9 cellular contexts compared by ENCODE assay signal in genomic region chr3:31544634-31545033, GRCh38. TPM values are rescaled to one million over a fixed set of nuclear protein-coding genes. Genes with fewer than 3 reads are reported as not detected.
A peak's percentile ranks its signal among the peaks of the same experiment; 100 is the strongest.
DNase-seq lines count a peak whose midpoint lies in the region; ATAC-seq and TF ChIP-seq lines count a peak whose summit lies in the region.
"Had no signal": no experiment of that assay in that cellular context is flagged by ENCODE, and none has a peak within 500 bp of the region (broad histone marks: within the 10 kb centered on the region; RNA-seq: fewer than 3 reads in every experiment).

No MANE protein-coding gene starts in this region.

- H2BK12ac ChIP-seq in mesenchymal stem cell (ENCODE audit: low read length in 2 of 2): no peak overlapping the region

- no peaks in the 10 kb centered on the region for H3K9me3 Mint-ChIP-seq in chondrocyte (ENCODE audit: low read depth)

- H4K8ac ChIP-seq in mesenchymal stem cell (ENCODE audit: low read length): no peak overlapping the region

- H3K14ac ChIP-seq in mesenchymal stem cell (ENCODE audit: low read length in 2 of 2): no peak overlapping the region

- H2AK5ac ChIP-seq in mesenchymal stem cell (ENCODE audit: low read length, severe bottlenecking): no peak overlapping the region

- H3K23ac ChIP-seq in mesenchymal stem cell (ENCODE audit: low read length in 2 of 2): no peak overlapping the region

- no peak overlapping the region for H3K4ac ChIP-seq in mesenchymal stem cell (ENCODE audit: low read depth in 1 of 2, low read length in 2 of 2)

- peak overlapping the region; percentile 79 for H3K9ac ChIP-seq in mesenchymal stem cell (ENCODE audit: low read length)

- H3K9me3 ChIP-seq in HEK293 (ENCODE audit: control insufficient read depth, insufficient read depth, low read depth, low read length): no peaks in the 10 kb centered on the region
- H3K9me3 ChIP-seq in mesenchymal stem cell (ENCODE audit: control insufficient read depth, low read length): no peaks in the 10 kb centered on the region

- peak overlapping the region; percentile 39 for H3K27ac Mint-ChIP-seq in chondrocyte (ENCODE audit: unreplicated experiment)

- no peaks in the 10 kb centered on the region for H3K36me3 Mint-ChIP-seq in chondrocyte (ENCODE audit: low read depth)

- ATAC-seq in GM21526 (IDR thresholded peaks at IDR 0.05; ENCODE audit: low FRiP score, unreplicated experiment) (no peak), HG03108 (IDR thresholded peaks at IDR 0.05; ENCODE audit: unreplicated experiment) (no peak)

- H2BK15ac ChIP-seq in mesenchymal stem cell (ENCODE audit: low read depth, poor library complexity, severe bottlenecking): no peak overlapping the region

- no peak overlapping the region for H2BK120ac ChIP-seq in mesenchymal stem cell (ENCODE audit: low read depth, low read length)

- peaks cover 50% of the 10 kb centered on the region for H3K4me1 Mint-ChIP-seq in chondrocyte (ENCODE audit: low read depth)

- H4K91ac ChIP-seq in mesenchymal stem cell (ENCODE audit: low read length): no peak overlapping the region

- TF ChIP-seq CTCF in AG10803 (conservative IDR thresholded peaks at IDR 0.05; ENCODE audit: low read length): no peak
- no peak for TF ChIP-seq CTCF in HEK293 (tag by site-specific recombination; IDR thresholded peaks at IDR 0.05)
- TF ChIP-seq CTCF in chondrocyte (IDR thresholded peaks at IDR 0.05): no peak

- no peak overlapping the region for H3K4me3 Mint-ChIP-seq in chondrocyte (ENCODE audit: unreplicated experiment)

- no peak overlapping the region for H3K18ac ChIP-seq in mesenchymal stem cell (ENCODE audit: low read depth in 1 of 2, low read length in 2 of 2)

- H3K36me3 ChIP-seq in HEK293 (ENCODE audit: control insufficient read depth in 2 of 2, insufficient read depth in 1 of 2, low read length in 2 of 2) (no peaks in the 10 kb centered on the region), mesenchymal stem cell (ENCODE audit: control insufficient read depth in 1 of 2, insufficient read depth in 2 of 2, low read depth in 1 of 2, low read length in 2 of 2) (peaks cover 0 to 6% of the 10 kb centered on the region in 2 experiments)

- CTCF ChIA-PET in HEK293 (lab: Yijun Ruan, JAX): interaction anchor here (1.9 kb wide), 1 partner anchor 21 kb away, joined by 3 read pairs; no protein-coding TSS in a partner anchor

- H3K79me1 ChIP-seq in mesenchymal stem cell (replicated peaks; ENCODE audit: low read length, poor library complexity, severe bottlenecking): peaks cover 1% of the 10 kb centered on the region

- H3K4me1 ChIP-seq in HEK293 (ENCODE audit: control insufficient read depth, insufficient read depth, low read length) (peaks cover 9% of the 10 kb centered on the region), mesenchymal stem cell (ENCODE audit: control insufficient read depth, insufficient read depth, low read depth, low read length) (no peaks in the 10 kb centered on the region)

- 63% methylated on average over 5 of the region's 9 CpGs for WGBS in mesenchymal stem cell

- no peaks in the 10 kb centered on the region for H3K27me3 ChIP-seq in mesenchymal stem cell (ENCODE audit: control insufficient read depth in 1 of 2, insufficient read depth in 1 of 2, low read length in 2 of 2)

- POLR2A ChIA-PET in HEK293 (lab: Yijun Ruan, JAX): interaction anchor here (1.0 kb wide), 1 partner anchor 12 kb away, joined by 4 read pairs; the partner anchor contains the start of gene STT3B

- H3K27ac ChIP-seq in HEK293 (ENCODE audit: extremely low read depth, low read depth, low read length): no peak overlapping the region
- H3K27ac ChIP-seq in mesenchymal stem cell (ENCODE audit: low read length, poor library complexity, severe bottlenecking): no peak overlapping the region

- no peak overlapping the region for H2BK5ac ChIP-seq in mesenchymal stem cell (ENCODE audit: low read depth, low read length, poor library complexity, severe bottlenecking)

- H3K4me3 ChIP-seq in AG10803 (ENCODE audit: low read length) (no peak overlapping the region), HEK293 (ENCODE audit: low read depth, low read length) (no peak overlapping the region), mesenchymal stem cell (ENCODE audit: insufficient read depth in 1 of 2, low read depth in 1 of 2, low read length in 2 of 2) (peak overlapping the region in 1 of 2 experiments; percentile 22)

- H3K27me3 Mint-ChIP-seq in chondrocyte (ENCODE audit: low read depth): no peaks in the 10 kb centered on the region

- H3K4me2 ChIP-seq in mesenchymal stem cell (ENCODE audit: low read length, poor library complexity, severe bottlenecking): no peak overlapping the region

- peak; percentile 43 for DNase-seq in AG10803 (ENCODE audit: low read depth)
- DNase-seq in chondrocyte (ENCODE audit: low spot score): no peak
- DNase-seq in mesenchymal stem cell: peak; percentile 45
- DNase-seq in AG20443 (ENCODE audit: low spot score): no peak
- DNase-seq in NCI-H146 treated with DMSO at 0.1 percent for 48 hours (lab: John Stamatoyannopoulos, UW; ENCODE audit: unreplicated experiment): no peak
- DNase-seq: NCI-H226 had no signal

- no peak overlapping the region for H2AFZ ChIP-seq in mesenchymal stem cell (ENCODE audit: low read depth, low read length)

TF ChIP-seq in HEK293, 187 proteins besides CTCF, POLR2A, EP300 and RAD21:
- TF ChIP-seq ZFP3 (tag by site-specific recombination; IDR thresholded peaks at IDR 0.05; ENCODE audit: low read depth) (no peak), FEZF1 (tag by site-specific recombination; IDR thresholded peaks at IDR 0.05) (peak; percentile 64), ZBTB17 (tag by site-specific recombination; IDR thresholded peaks at IDR 0.05) (0 out of 2 replicates have a peak, but pooled peaks have one; percentile 42), ZNF658 (tag by site-specific recombination; IDR thresholded peaks at IDR 0.05) (no peak)
TF ChIP-seq in HEK293: peak in this region for 2.

RNA-seq across cellular contexts. Expression of gene STT3B, which starts 11.9 kb away (rescaled TPM):
- 113 to 119 TPM (median 118 TPM) in 3 replicates for total RNA-seq in chondrocyte
- 104 TPM for polyA plus RNA-seq in mesenchymal stem cell (2013, experiment 1 of 2)
- 107 TPM for polyA plus RNA-seq in mesenchymal stem cell (2013, experiment 2 of 2)

Comparison
In these comparisons a context has a peak if more than half of its experiments do, and no peak if none do; other contexts are left out.
1. DNase-seq: peak in AG10803 (single experiment) and mesenchymal stem cell (single experiment); none in chondrocyte (single experiment), AG20443 (single experiment) and NCI-H146 treated with DMSO at 0.1 percent for 48 hours (single experiment).